Comparison of ENCODE assay signal across 23 cellular contexts in genomic region chr1:94952539-94952938, GRCh38. TPM values are rescaled to one million over a fixed set of nuclear protein-coding genes. Genes with fewer than 3 reads are reported as not detected.
DNase-seq lines count a peak whose midpoint lies in the region; ATAC-seq and TF ChIP-seq lines count a peak whose summit lies in the region.
"Had no signal": no experiment of that assay in that cellular context is flagged by ENCODE, and none has a peak within 500 bp of the region (broad histone marks: within the 10 kb centered on the region; RNA-seq: fewer than 3 reads in every experiment).

No MANE protein-coding gene starts in this region.

- no peak for TF ChIP-seq CTCF in GM23338 (conservative IDR thresholded peaks at IDR 0.05; ENCODE audit: low read depth in 2 of 2)
- no peak for TF ChIP-seq CTCF in glutamatergic neuron (IDR thresholded peaks at IDR 0.05; ENCODE audit: partially characterized antibody, unreplicated experiment)
- TF ChIP-seq CTCF in brain microvascular endothelial cell (IDR thresholded peaks at IDR 0.05; ENCODE audit: low read depth, low read length, missing control alignments): no peak

- no peaks in the 10 kb centered on the region for H3F3A ChIP-seq in GM23338 (replicated peaks; ENCODE audit: low read depth)

- H4K5ac ChIP-seq in mesendoderm (ENCODE audit: low read length): no peak overlapping the region

- H3K27ac Mint-ChIP-seq in GM23338 (no peak overlapping the region), glutamatergic neuron (ENCODE audit: unreplicated experiment) (no peak overlapping the region)
- H3K27ac Mint-ChIP-seq: CD14-positive monocyte; CD4-positive, CD25-positive, alpha-beta regulatory T cell; CD8-positive, alpha-beta memory T cell had no signal

- no peak overlapping the region for H3K23ac ChIP-seq in mesendoderm (ENCODE audit: low read length)

- H3K27me3 ChIP-seq in GM23338 (ENCODE audit: insufficient read depth) (no peaks in the 10 kb centered on the region), mesendoderm (ENCODE audit: insufficient read depth, low read length, poor library complexity) (no peaks in the 10 kb centered on the region), brain microvascular endothelial cell (replicated peaks) (no peaks in the 10 kb centered on the region)
- H3K27me3 ChIP-seq: BE2C, BLaER1 had no signal

- H3K4me1 ChIP-seq in GM23338 (ENCODE audit: insufficient read depth) (peaks cover 12% of the 10 kb centered on the region), mesendoderm (ENCODE audit: control insufficient read depth, low read depth, low read length) (no peaks in the 10 kb centered on the region)
- H3K4me1 ChIP-seq: BLaER1 had no signal

- intact Hi-C loops in left colon (cut with DNase I, micrococcal nuclease): no loop called here

- H3K27me3 Mint-ChIP-seq in GM23338 (ENCODE audit: insufficient read depth, low read depth, poor library complexity): peaks cover 5% of the 10 kb centered on the region
- peaks cover 6% of the 10 kb centered on the region for H3K27me3 Mint-ChIP-seq in glutamatergic neuron (ENCODE audit: unreplicated experiment)
- H3K27me3 Mint-ChIP-seq: CD4-positive, alpha-beta memory T cell had no signal

- no peak overlapping the region for H2BK5ac ChIP-seq in mesendoderm (ENCODE audit: low read length)

- H3K4me3 ChIP-seq in GM23338 (no peak overlapping the region), mesendoderm (ENCODE audit: low read length) (no peak overlapping the region), brain microvascular endothelial cell (ENCODE audit: low read depth, low read length) (no peak overlapping the region)
- H3K4me3 ChIP-seq: BLaER1, GM12878 had no signal

- in situ Hi-C loops in brain microvascular endothelial cell (cut with HindIII; ENCODE audit: low pct_ligation_motif_present, low sequenced_read_pairs): no loop called here

- H2BK15ac ChIP-seq in mesendoderm (replicated peaks; ENCODE audit: low read depth): no peak overlapping the region

- H2AK5ac ChIP-seq in mesendoderm (ENCODE audit: low read length): no peak overlapping the region

- H2AFZ ChIP-seq in GM23338: no peak overlapping the region

- no peak for DNase-seq in GM23338 (ENCODE audit: low spot score)
- DNase-seq in left colon: no peak
- DNase-seq in mesendoderm: peak; percentile 40
- DNase-seq in glutamatergic neuron: no peak
- DNase-seq in brain microvascular endothelial cell: no peak
- no peak for DNase-seq in iPS-NIHi7 (ENCODE audit: extremely low spot score)
- DNase-seq: 8988T; ACHN; BE2C; C1 segment of cervical spinal cord; CD4-positive, alpha-beta memory T cell; CD4-positive, CD25-positive, alpha-beta regulatory T cell; CD8-positive, alpha-beta memory T cell; COR-L47; DMS 273 treated with DMSO at 0.1 percent for 48 hours; DMS153; DMS79; DND-41; EL; GDM1 had no signal

- peaks cover 12% of the 10 kb centered on the region for H3K4me1 Mint-ChIP-seq in GM23338
- peaks cover 21% of the 10 kb centered on the region for H3K4me1 Mint-ChIP-seq in glutamatergic neuron (ENCODE audit: low read depth, unreplicated experiment)
- H3K4me1 Mint-ChIP-seq: CD14-positive monocyte; CD4-positive, alpha-beta memory T cell; CD8-positive, alpha-beta memory T cell had no signal

- H3K4me2 ChIP-seq in GM23338: no peak overlapping the region
- H3K4me2 ChIP-seq in mesendoderm (ENCODE audit: low read length): no peak overlapping the region
- H3K4me2 ChIP-seq: BLaER1 had no signal

- no CpG with 5 or more reads among the region's 5 CpGs for WGBS in mesendoderm (ENCODE audit: extremely low coverage, insufficient coverage, low lambda C conversion rate)

- H3K4me3 Mint-ChIP-seq in GM23338 (no peak overlapping the region), glutamatergic neuron (ENCODE audit: unreplicated experiment) (no peak overlapping the region)
- H3K4me3 Mint-ChIP-seq: CD14-positive monocyte; CD4-positive, alpha-beta memory T cell; CD4-positive, CD25-positive, alpha-beta regulatory T cell; CD8-positive, alpha-beta memory T cell had no signal

- no peak overlapping the region for H4K8ac ChIP-seq in mesendoderm (ENCODE audit: low read depth, low read length)

- H4K20me1 ChIP-seq in GM23338 (replicated peaks; ENCODE audit: insufficient read depth): no peaks in the 10 kb centered on the region
- H4K20me1 ChIP-seq: BLaER1 had no signal

- H3K9me3 Mint-ChIP-seq in GM23338 (no peaks in the 10 kb centered on the region), glutamatergic neuron (ENCODE audit: unreplicated experiment) (peaks cover 1% of the 10 kb centered on the region)
- H3K9me3 Mint-ChIP-seq: CD4-positive, alpha-beta memory T cell; CD8-positive, alpha-beta memory T cell had no signal

- H2BK120ac ChIP-seq in mesendoderm (ENCODE audit: low read depth, low read length): no peak overlapping the region

- H3K36me3 ChIP-seq in GM23338 (ENCODE audit: insufficient read depth): no peaks in the 10 kb centered on the region
- no peaks in the 10 kb centered on the region for H3K36me3 ChIP-seq in mesendoderm (ENCODE audit: control insufficient read depth, insufficient read depth, low read length)
- H3K36me3 ChIP-seq in brain microvascular endothelial cell (replicated peaks): no peaks in the 10 kb centered on the region
- H3K36me3 ChIP-seq: BE2C, BLaER1 had no signal

- H3K56ac ChIP-seq in mesendoderm (ENCODE audit: low read length): no peak overlapping the region

- no peaks in the 10 kb centered on the region for H3K9me2 ChIP-seq in GM23338 (ENCODE audit: insufficient read depth)

- H3K36me3 Mint-ChIP-seq in GM23338 (ENCODE audit: low read depth): no peaks in the 10 kb centered on the region; the same call in 2 of the 3 replicates
- no peaks in the 10 kb centered on the region for H3K36me3 Mint-ChIP-seq in glutamatergic neuron (ENCODE audit: unreplicated experiment)
- H3K36me3 Mint-ChIP-seq: CD14-positive monocyte; CD4-positive, alpha-beta memory T cell; CD4-positive, CD25-positive, alpha-beta regulatory T cell; CD8-positive, alpha-beta memory T cell had no signal

- H3K18ac ChIP-seq in mesendoderm (ENCODE audit: low read length): no peak overlapping the region

- no peak overlapping the region for H3K9ac ChIP-seq in mesendoderm (ENCODE audit: low read length)
- H3K9ac ChIP-seq: BLaER1 had no signal

- H3K79me2 ChIP-seq in GM23338 (replicated peaks; ENCODE audit: insufficient read depth) (no peaks in the 10 kb centered on the region), mesendoderm (ENCODE audit: control insufficient read depth, insufficient read depth, low read length) (no peaks in the 10 kb centered on the region)

- ATAC-seq in GM23338 (no peak), left colon (peak; percentile 35)
- ATAC-seq: GM12878 had no signal

- H3K79me1 ChIP-seq in mesendoderm (ENCODE audit: low read length): no peaks in the 10 kb centered on the region

- H3K4ac ChIP-seq in mesendoderm (ENCODE audit: low read depth, low read length): no peak overlapping the region

- H3K27ac ChIP-seq in GM23338 (ENCODE audit: low read depth): 0 out of 2 replicates have a peak overlapping the region, but pooled peaks have one; percentile 42
- H3K27ac ChIP-seq in mesendoderm (ENCODE audit: low read depth, low read length): no peak overlapping the region
- H3K27ac ChIP-seq in brain microvascular endothelial cell: no peak overlapping the region
- H3K27ac ChIP-seq: BLaER1 had no signal

TF ChIP-seq in GM23338, 12 proteins besides CTCF, POLR2A, EP300 and RAD21 (continues in another document):
- no peak for TF ChIP-seq EZH2 (IDR thresholded peaks at IDR 0.05; ENCODE audit: low read depth, unreplicated experiment)
- TF ChIP-seq CREB1 (CRISPR knock-in tag; IDR thresholded peaks at IDR 0.05; ENCODE audit: low read depth): no peak
- no peak for TF ChIP-seq ETS1 (IDR thresholded peaks at IDR 0.05)
- TF ChIP-seq JUNB (IDR thresholded peaks at IDR 0.05; ENCODE audit: unreplicated experiment): no peak

RNA-seq across cellular contexts. Expression of gene CNN3, which starts 25.6 kb away (rescaled TPM):
- 220 and 247 TPM in 2 replicates for total RNA-seq in GM23338 (2014; rRNA removed; shearing (Covaris generic))
- 270 and 312 TPM in 2 replicates for polyA plus RNA-seq in GM23338 (2016; fragmentation: Nextera tagmentation; extraction: Ambion mirVana)
- total RNA-seq in left colon (100 to 1,000 TPM in 1 of 2 donors, 10 to 100 TPM in 1; 79.1 to 114 TPM), glutamatergic neuron (ENCODE audit: unreplicated experiment) (383 TPM)
- 219 TPM for polyA plus RNA-seq in mesendoderm (2013, experiment 1 of 2)
- 222 TPM for polyA plus RNA-seq in mesendoderm (2013, experiment 2 of 2)
